In the genomic region with DNA sequence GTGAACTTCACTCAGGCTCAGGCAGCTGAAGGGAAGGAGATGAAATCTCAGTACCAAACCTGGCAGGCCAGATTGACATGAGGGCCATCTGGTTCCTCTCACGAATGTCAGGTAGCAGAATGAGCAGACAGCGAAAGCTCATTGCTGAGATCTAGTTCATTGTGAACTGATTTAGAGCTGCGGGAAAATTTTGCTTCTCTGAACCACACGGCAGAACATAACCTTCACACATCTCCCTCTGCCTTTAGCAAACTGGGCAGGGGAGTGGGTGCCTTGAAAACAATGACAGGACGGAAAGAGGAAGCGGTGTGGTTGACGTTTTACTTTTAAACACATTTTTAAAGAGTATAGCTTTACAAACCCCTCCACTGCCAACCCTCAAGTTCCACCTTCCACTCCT, we compare ENCODE assay signal across 11 cellular contexts. TPM values are rescaled to one million over a fixed set of nuclear protein-coding genes. Genes with fewer than 3 reads are reported as not detected.
A peak's percentile ranks its signal among the peaks of the same experiment; 100 is the strongest.
DNase-seq lines count a peak whose midpoint lies in the region; ATAC-seq, FAIRE-seq and TF ChIP-seq lines count a peak whose summit lies in the region.
"Had no signal": no experiment of that assay in that cellular context is flagged by ENCODE, and none has a peak within 500 bp of the region (broad histone marks: within the 10 kb centered on the region; RNA-seq: fewer than 3 reads in every experiment).

No MANE protein-coding gene starts in this region.

- no peaks in the 10 kb centered on the region for H3K4me1 ChIP-seq in PC-3 (ENCODE audit: insufficient read depth, low read length)
- H3K4me1 ChIP-seq: testis had no signal

- peak overlapping the region; percentile 24 for H3K27ac Mint-ChIP-seq in T-helper 17 cell

- H3K79me2 ChIP-seq in PC-3 (ENCODE audit: low read length), result no peaks in the 10 kb centered on the region

- no peak overlapping the region for H3K4me2 ChIP-seq in PC-3 (ENCODE audit: low read length)

- ATAC-seq in HG02623 (IDR thresholded peaks at IDR 0.05; ENCODE audit: unreplicated experiment), result peak; percentile 48
- ATAC-seq in T-helper 17 cell, result peak; percentile 54
- no peak for ATAC-seq in HG03520 (IDR thresholded peaks at IDR 0.05; ENCODE audit: unreplicated experiment)
- ATAC-seq in PC-3, result no peak

- TF ChIP-seq POLR2A in GM12891 (IDR thresholded peaks at IDR 0.05; ENCODE audit: low read depth, low read length), result no peak

- no peak for DNase-seq in GM12891 (ENCODE audit: insufficient read length, low spot score)
- DNase-seq in T-helper 17 cell, result no peak
- DNase-seq in lung microvascular endothelial cell (ENCODE audit: low read depth in 2 of 2), result peak; percentile 41 to 56
- DNase-seq in HuH-7 (ENCODE audit: low spot score), result no peak
- no peak for DNase-seq in PC-3
- DNase-seq: activated T-cell treated with anti-CD3 and anti-CD28 coated beads for 4 hours, NCI-H146, testis had no signal

- BruUV-seq in PC-3 (replicated peaks; lab: Mats Ljungman, UMichigan), result no TSS peak

- no peak for TF ChIP-seq CTCF in PC-3 (conservative IDR thresholded peaks at IDR 0.05; ENCODE audit: low read depth, low read length)

- H3K4me3 Mint-ChIP-seq in T-helper 17 cell, result peak overlapping the region; percentile 25

- H3F3A ChIP-seq in PC-3 (ENCODE audit: low read length, unreplicated experiment), result no peaks in the 10 kb centered on the region

- CTCF ChIA-PET in PC-3 (lab: Charles Lee), result no interaction called here

- FAIRE-seq in GM12891 (lab: Jason Lieb, UNC), result peak; percentile 95

- H2AFZ ChIP-seq in PC-3 (ENCODE audit: low read length), result no peak overlapping the region

- H3K36me3 Mint-ChIP-seq in T-helper 17 cell (ENCODE audit: low read depth), result no peaks in the 10 kb centered on the region

- H3K27ac ChIP-seq in PC-3 (ENCODE audit: low read length), result no peak overlapping the region
- H3K27ac ChIP-seq: SK-N-MC, testis had no signal

- H3K9me3 ChIP-seq in T-helper 17 cell (ENCODE audit: control insufficient read depth, low read length, poor library complexity, severe bottlenecking) (no peaks in the 10 kb centered on the region), PC-3 (ENCODE audit: low read length) (no peaks in the 10 kb centered on the region)
- H3K9me3 ChIP-seq: testis had no signal

- no peaks in the 10 kb centered on the region for H3K36me3 ChIP-seq in PC-3 (ENCODE audit: low read depth, low read length)

- POLR2A ChIA-PET in PC-3 (lab: Charles Lee; ENCODE audit: unreplicated experiment), result no interaction called here

- intact Hi-C loops in PC-3 (cut with micrococcal nuclease), result no loop called here

- H3K9ac ChIP-seq in PC-3 (ENCODE audit: low read length), result no peak overlapping the region

- H3K4me1 Mint-ChIP-seq in T-helper 17 cell, result peaks cover 12% of the 10 kb centered on the region

- no peak overlapping the region for H3K4me3 ChIP-seq in PC-3 (ENCODE audit: low read length)
- H3K4me3 ChIP-seq: SK-N-MC, testis had no signal

- peaks cover 39% of the 10 kb centered on the region for H3K27me3 Mint-ChIP-seq in T-helper 17 cell

- no peaks in the 10 kb centered on the region for H3K9me2 ChIP-seq in PC-3 (replicated peaks; ENCODE audit: low read length)

- H3K27me3 ChIP-seq in PC-3 (ENCODE audit: low read length), result peaks cover 62% of the 10 kb centered on the region
- H3K27me3 ChIP-seq: testis had no signal

- H4K20me1 ChIP-seq in PC-3 (ENCODE audit: low read length), result no peaks in the 10 kb centered on the region

TF ChIP-seq in GM12891, 5 proteins besides CTCF, POLR2A, EP300 and RAD21:
- no peak for TF ChIP-seq POLR2AphosphoS5 (IDR thresholded peaks at IDR 0.05; ENCODE audit: low read depth, low read length)
- TF ChIP-seq SPI1 (IDR thresholded peaks at IDR 0.05; ENCODE audit: low read depth, low read length), result peak; percentile 85

RNA-seq across cellular contexts. Expression of gene GOLGA8B, which starts 26.2 kb away (rescaled TPM):
- polyA plus RNA-seq in GM12891 (2012; ENCODE audit: low read depth, missing spikeins), result 132 TPM
- total RNA-seq in T-helper 17 cell (100 to 1,000 TPM; 428 to 475 TPM), lung microvascular endothelial cell (4.1 and 4.8 TPM in 2 replicates), PC-3 (2014; rRNA removed) (50.0 and 51.0 TPM in 2 replicates)

Comparison
In these comparisons a context has a peak if more than half of its experiments do, and no peak if none do; other contexts are left out.
1. DNase-seq: peak in lung microvascular endothelial cell (2 of 2); none in GM12891 (single experiment), T-helper 17 cell (0 of 3), HuH-7 (single experiment) and PC-3 (single experiment).
2. ATAC-seq: peak in HG02623 (single experiment) and T-helper 17 cell (single experiment); none in HG03520 (single experiment) and PC-3 (single experiment).